10 cellular contexts compared by ENCODE assay signal in genomic region chr2:237223208-237223861, GRCh38.
DNase-seq lines count a peak whose midpoint lies in the region; ATAC-seq and FAIRE-seq lines count a peak whose summit lies in the region.
"Had no signal": no experiment of that assay in that cellular context is flagged by ENCODE, and none has a peak within 500 bp of the region (broad histone marks: within the 10 kb centered on the region; RNA-seq: fewer than 3 reads in every experiment).

No MANE protein-coding gene starts in this region.

- H3K27ac ChIP-seq in GM23248 (peak overlapping the region; percentile 87), caudate nucleus (ENCODE audit: low read depth, low read length) (no peak overlapping the region), small intestine (ENCODE audit: low read depth in 1 of 2, low read length in 1 of 2) (peak overlapping the region in 1 of 2 donors; percentile 52)

- H3K9me3 ChIP-seq in GM23248 (ENCODE audit: low read depth): no peaks in the 10 kb centered on the region
- H3K9me3 ChIP-seq in skeletal muscle satellite cell (replicated peaks; ENCODE audit: low read length): no peaks in the 10 kb centered on the region
- no peaks in the 10 kb centered on the region for H3K9me3 ChIP-seq in small intestine (ENCODE audit: control insufficient read depth, low read depth)

- ATAC-seq in HG02571 (IDR thresholded peaks at IDR 0.05; ENCODE audit: unreplicated experiment): no peak
- ATAC-seq: stimulated activated naive B cell treated with anti-CD40 and anti-IgM and Interleukin-4, amounts not matched to agents 10 μg/mL and 1 μg/mL and 100 μg/mL, for 72 hours had no signal

- WGBS in GM23248 (ENCODE audit: low coverage in 1 of 2, low lambda C conversion rate in 2 of 2, missing lambda C conversion rate in 2 of 2), 2 experiments: 3 to 4% methylated on average over 6 of the region's 6 CpGs
- 45 to 62% (median 57%) methylated on average over 6 of the region's 6 CpGs for WGBS in small intestine, 3 donors

- in situ Hi-C loops in GM23248 (cut with MboI): no loop called here

- peak overlapping the region; percentile 79 for H3K4me2 ChIP-seq in GM23248 (ENCODE audit: unreplicated experiment)
- H3K4me2 ChIP-seq in skeletal muscle satellite cell (ENCODE audit: low read length): peak overlapping the region; percentile 67

- H3K4me3 ChIP-seq in GM23248 (peak overlapping the region; percentile 41; the same call in 1 of the 2 replicates), skeletal muscle satellite cell (ENCODE audit: low read length) (no peak overlapping the region), small intestine (ENCODE audit: low read depth in 1 of 2, low read length in 2 of 2) (no peak overlapping the region)

- H2AFZ ChIP-seq in GM23248: no peak overlapping the region

- H3K79me2 ChIP-seq in GM23248 (ENCODE audit: insufficient read depth): no peaks in the 10 kb centered on the region

- H3K4me1 ChIP-seq in GM23248 (ENCODE audit: insufficient read depth) (peaks cover 67% of the 10 kb centered on the region), skeletal muscle satellite cell (ENCODE audit: control insufficient read depth, insufficient read depth, low read length) (peaks cover 55% of the 10 kb centered on the region), small intestine (ENCODE audit: control insufficient read depth in 2 of 2, insufficient read depth in 1 of 2, low read depth in 1 of 2, low read length in 1 of 2) (peaks cover 0 to 4% of the 10 kb centered on the region in 2 donors)

- H3K36me3 ChIP-seq in GM23248 (ENCODE audit: low read depth) (no peaks in the 10 kb centered on the region), skeletal muscle satellite cell (ENCODE audit: insufficient read depth, low read length) (no peaks in the 10 kb centered on the region), small intestine (ENCODE audit: control insufficient read depth in 2 of 2, insufficient read depth in 2 of 2, low read length in 2 of 2) (no peaks in the 10 kb centered on the region)

- FAIRE-seq in small intestine (lab: Jason Lieb, UNC): no peak

- H4K20me1 ChIP-seq in GM23248 (ENCODE audit: insufficient read depth): no peaks in the 10 kb centered on the region

- H3F3A ChIP-seq in GM23248 (ENCODE audit: insufficient read depth): peaks cover 65% of the 10 kb centered on the region

- H3K9ac ChIP-seq in GM23248 (peak overlapping the region; percentile 74), skeletal muscle satellite cell (ENCODE audit: low read depth, low read length) (peak overlapping the region; percentile 65)

- no peaks in the 10 kb centered on the region for H3K27me3 ChIP-seq in GM23248 (replicated peaks; ENCODE audit: insufficient read depth)
- H3K27me3 ChIP-seq in skeletal muscle satellite cell (ENCODE audit: control insufficient read depth, insufficient read depth, low read length): no peaks in the 10 kb centered on the region
- no peaks in the 10 kb centered on the region for H3K27me3 ChIP-seq in small intestine (ENCODE audit: control insufficient read depth in 2 of 2, insufficient read depth in 2 of 2, low read length in 2 of 2)

- DNase-seq in GM23248 (peak; percentile 97), T1000 (lab: John Stamatoyannopoulos, UW) (peak; percentile 84), glomerular visceral epithelial cell (ENCODE audit: extremely low spot score) (peak; percentile 98), caudate nucleus (lab: John Stamatoyannopoulos, UW) (no peak), small intestine (no peak)
- no peak for DNase-seq in activated naive CD4-positive, alpha-beta T cell (lab: John Stamatoyannopoulos, UW)
- DNase-seq: effector CD8-positive, alpha-beta T cell; stimulated activated naive B cell treated with anti-CD40 and anti-IgM and Interleukin-4, amounts not matched to agents 10 μg/mL and 1 μg/mL and 100 μg/mL, for 72 hours had no signal

- H3K9me2 ChIP-seq in GM23248 (ENCODE audit: insufficient read depth): no peaks in the 10 kb centered on the region

Comparison
In these comparisons a context has a peak if more than half of its experiments do, and no peak if none do; other contexts are left out.
1. DNase-seq: peak in GM23248 (single experiment), T1000 (single experiment) and glomerular visceral epithelial cell (single experiment); none in caudate nucleus (0 of 61), activated naive CD4-positive, alpha-beta T cell (0 of 4) and small intestine (single experiment).